In the genomic region with DNA sequence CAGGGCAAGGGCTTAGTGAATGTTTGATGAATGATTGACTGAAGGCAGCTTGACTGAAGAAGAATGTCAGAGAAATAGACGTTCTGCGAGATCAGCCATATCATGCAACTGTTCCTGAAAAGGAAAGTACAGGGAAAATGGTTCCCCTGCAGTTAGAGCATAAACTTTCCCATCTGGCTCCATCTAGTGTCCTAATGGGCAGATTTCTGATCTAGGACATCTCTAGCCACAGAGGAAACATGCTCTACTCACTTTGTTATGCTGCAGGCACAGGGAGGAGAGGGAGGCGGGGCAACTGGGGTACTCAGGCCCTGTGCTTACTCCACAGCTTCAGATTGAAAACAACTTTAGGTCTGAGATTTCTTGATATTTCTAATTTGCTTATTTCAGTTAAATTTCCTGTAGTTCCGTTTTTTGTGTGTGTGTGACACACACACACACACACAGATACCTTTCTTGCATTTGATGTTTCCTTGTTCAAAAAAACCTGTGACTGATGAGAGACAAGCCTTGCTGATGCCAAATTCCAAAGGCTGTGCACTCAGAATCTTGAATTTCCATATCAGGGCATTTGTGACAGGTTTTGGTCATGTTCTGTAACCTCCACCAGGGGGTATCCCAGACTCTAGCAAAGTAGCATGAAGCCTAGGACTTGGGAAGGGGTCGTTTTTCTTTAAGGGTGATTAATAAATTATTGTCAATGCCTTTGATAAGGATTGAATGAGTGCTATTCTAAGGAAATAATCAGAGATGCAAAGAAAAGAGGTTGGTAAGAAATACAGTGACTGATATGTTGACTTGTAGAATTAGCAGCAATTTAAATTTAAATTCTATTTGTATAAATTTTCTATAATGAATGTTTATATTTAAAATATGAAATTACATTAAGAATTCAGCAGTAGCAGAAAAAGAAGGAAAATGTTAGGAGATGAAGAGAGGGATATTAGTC, we compare ENCODE assay signal across 8 cellular contexts.
DNase-seq lines count a peak whose midpoint lies in the region; ATAC-seq and TF ChIP-seq lines count a peak whose summit lies in the region.

No MANE protein-coding gene starts in this region.

- no TSS peak for BruUV-seq in HCT116 (replicated peaks; lab: Mats Ljungman, UMichigan)

- no peaks in the 10 kb centered on the region for H3K9me3 Mint-ChIP-seq in nephron progenitor cell
- H3K9me3 Mint-ChIP-seq in stimulated activated memory B cell treated with anti-CD40 and anti-IgM and Interleukin-4, amounts not matched to agents 10 μg/mL and 1 μg/mL and 100 μg/mL, for 72 hours: no peaks in the 10 kb centered on the region

- peaks cover 3% of the 10 kb centered on the region for H3K27me3 Mint-ChIP-seq in nephron progenitor cell (ENCODE audit: low read depth, poor library complexity)
- no peaks in the 10 kb centered on the region for H3K27me3 Mint-ChIP-seq in stimulated activated memory B cell treated with anti-CD40 and anti-IgM and Interleukin-4, amounts not matched to agents 10 μg/mL and 1 μg/mL and 100 μg/mL, for 72 hours
- peaks cover 6% of the 10 kb centered on the region for H3K27me3 Mint-ChIP-seq in T-helper 17 cell

- H3K27ac ChIP-seq in HCT116 (ENCODE audit: low read depth, low read length): no peak overlapping the region

- no peak overlapping the region for H3K4me3 ChIP-seq in HCT116 (replicated peaks in 1 of 2; ENCODE audit: low read depth in 1 of 2, low read length in 2 of 2)

- H3K4me1 Mint-ChIP-seq in nephron progenitor cell: no peaks in the 10 kb centered on the region
- no peaks in the 10 kb centered on the region for H3K4me1 Mint-ChIP-seq in stimulated activated memory B cell treated with anti-CD40 and anti-IgM and Interleukin-4, amounts not matched to agents 10 μg/mL and 1 μg/mL and 100 μg/mL, for 72 hours
- H3K4me1 Mint-ChIP-seq in T-helper 17 cell: no peaks in the 10 kb centered on the region

- H2AFZ ChIP-seq in HCT116 (ENCODE audit: low read depth, low read length, poor library complexity, severe bottlenecking): no peak overlapping the region

- CTCF ChIA-PET in HCT116 (lab: Charles Lee): no interaction called here

- no peak overlapping the region for H3K9ac ChIP-seq in HCT116 (ENCODE audit: low read length)

- no peaks in the 10 kb centered on the region for H3K36me3 ChIP-seq in HCT116 (ENCODE audit: control insufficient read depth in 1 of 2, insufficient read depth in 2 of 2, low read length in 2 of 2)

- H3K9me2 ChIP-seq in HCT116 (ENCODE audit: insufficient read depth): no peaks in the 10 kb centered on the region

- intact Hi-C loops in HCT116 (cut with micrococcal nuclease): loop anchor here (1.0 kb wide), 2 partner anchors 1417 to 1432 kb away; no protein-coding TSS in a partner anchor

- no peak for TF ChIP-seq POLR2A in HCT116 (IDR thresholded peaks at IDR 0.05; ENCODE audit: borderline replicate concordance, extremely low read depth, insufficient read depth, insufficient read length)

- no peak overlapping the region for H3K4me2 ChIP-seq in HCT116 (ENCODE audit: low read length)

- H4K20me1 ChIP-seq in HCT116 (ENCODE audit: insufficient read depth): no peaks in the 10 kb centered on the region

- POLR2A ChIA-PET in HCT116 (lab: Charles Lee): no interaction called here

- TF ChIP-seq CTCF in HCT116 (IDR thresholded peaks at IDR 0.05 in 2 of 3, conservative IDR thresholded peaks at IDR 0.05 in 1 of 3; ENCODE audit: borderline replicate concordance in 1 of 3, insufficient read depth in 1 of 3, low read depth in 2 of 3, low read length in 2 of 3) (peak in 2 of 3 experiments; percentile 51 to 54; a peak in 4 of 6 replicates), nephron progenitor cell (IDR thresholded peaks at IDR 0.05) (peak; percentile 37)

- H3K36me3 Mint-ChIP-seq in nephron progenitor cell (ENCODE audit: low read depth) (no peaks in the 10 kb centered on the region), T-helper 17 cell (ENCODE audit: low read depth) (no peaks in the 10 kb centered on the region)
- no peaks in the 10 kb centered on the region for H3K36me3 Mint-ChIP-seq in stimulated activated memory B cell treated with anti-CD40 and anti-IgM and Interleukin-4, amounts not matched to agents 10 μg/mL and 1 μg/mL and 100 μg/mL, for 72 hours

- DNase-seq in AML-193 (lab: John Stamatoyannopoulos, UW) (peak; percentile 2 to 25), HCT116 (ENCODE audit: low read depth, low spot score) (peak; percentile 8), NCI-H526 (lab: John Stamatoyannopoulos, UW) (peak; percentile 18 to 64), dedifferentiated amniotic fluid mesenchymal stem cell (ENCODE audit: extremely low spot score) (peak; percentile 86), nephron progenitor cell (peak; percentile 12), T-helper 17 cell (no peak)

- peak; percentile 42 for TF ChIP-seq RAD21 in HCT116 (IDR thresholded peaks at IDR 0.05; ENCODE audit: low read depth)

- no peaks in the 10 kb centered on the region for H3K9me3 ChIP-seq in HCT116 (ENCODE audit: control insufficient read depth in 1 of 2, insufficient read depth in 1 of 2, low read depth in 1 of 2, low read length in 2 of 2)
- H3K9me3 ChIP-seq in T-helper 17 cell (ENCODE audit: control insufficient read depth, low read length, poor library complexity, severe bottlenecking): no peaks in the 10 kb centered on the region

- no peak overlapping the region for H3K27ac Mint-ChIP-seq in nephron progenitor cell
- no peak overlapping the region for H3K27ac Mint-ChIP-seq in stimulated activated memory B cell treated with anti-CD40 and anti-IgM and Interleukin-4, amounts not matched to agents 10 μg/mL and 1 μg/mL and 100 μg/mL, for 72 hours
- H3K27ac Mint-ChIP-seq in T-helper 17 cell: no peak overlapping the region

- ATAC-seq in HCT116 (peak; percentile 71), T-helper 17 cell (no peak), GM21447 (IDR thresholded peaks at IDR 0.05; ENCODE audit: unreplicated experiment) (no peak)
- ATAC-seq in stimulated activated memory B cell treated with anti-CD40 and anti-IgM and Interleukin-4, amounts not matched to agents 10 μg/mL and 1 μg/mL and 100 μg/mL, for 72 hours: no peak

- no peaks in the 10 kb centered on the region for H3K4me1 ChIP-seq in HCT116 (ENCODE audit: control insufficient read depth in 1 of 2, insufficient read depth in 2 of 2, low read length in 2 of 2)

- RAD21 ChIA-PET in HCT116 (lab: Charles Lee; ENCODE audit: low non-redundant PET in 1 of 2, low total read pairs in 2 of 2, uncharacterized antibody in 2 of 2, unreplicated experiment in 2 of 2): no interaction called here

- no peak overlapping the region for H3K4me3 Mint-ChIP-seq in nephron progenitor cell
- H3K4me3 Mint-ChIP-seq in stimulated activated memory B cell treated with anti-CD40 and anti-IgM and Interleukin-4, amounts not matched to agents 10 μg/mL and 1 μg/mL and 100 μg/mL, for 72 hours: no peak overlapping the region
- H3K4me3 Mint-ChIP-seq in T-helper 17 cell: no peak overlapping the region

- no peaks in the 10 kb centered on the region for H3K27me3 ChIP-seq in HCT116 (ENCODE audit: insufficient read depth, low read length)

- H3K79me2 ChIP-seq in HCT116 (ENCODE audit: insufficient read depth, low read length): no peaks in the 10 kb centered on the region

TF ChIP-seq in HCT116, 20 proteins besides CTCF, POLR2A, EP300 and RAD21:
- TF ChIP-seq EGR1 (IDR thresholded peaks at IDR 0.05; ENCODE audit: low read depth): no peak

Comparison
In these comparisons a context has a peak if more than half of its experiments do, and no peak if none do; other contexts are left out.
1. DNase-seq: peak in AML-193 (2 of 2), HCT116 (single experiment), NCI-H526 (2 of 2), dedifferentiated amniotic fluid mesenchymal stem cell (single experiment) and nephron progenitor cell (single experiment); none in T-helper 17 cell (0 of 3).